10 cellular contexts compared by ENCODE assay signal in genomic region chr1:202809597-202810159, GRCh38. TPM values are rescaled to one million over a fixed set of nuclear protein-coding genes. Genes with fewer than 3 reads are reported as not detected.
DNase-seq lines count a peak whose midpoint lies in the region; ATAC-seq and TF ChIP-seq lines count a peak whose summit lies in the region.
"Had no signal": no experiment of that assay in that cellular context is flagged by ENCODE, and none has a peak within 500 bp of the region (broad histone marks: within the 10 kb centered on the region; RNA-seq: fewer than 3 reads in every experiment).

No MANE protein-coding gene starts in this region.

- H3K9me3 ChIP-seq in heart left ventricle (no peaks in the 10 kb centered on the region), muscle layer of colon (ENCODE audit: low read length) (no peaks in the 10 kb centered on the region), uterus (no peaks in the 10 kb centered on the region)

- H3K36me3 ChIP-seq in heart left ventricle, result no peaks in the 10 kb centered on the region
- no peaks in the 10 kb centered on the region for H3K36me3 ChIP-seq in muscle layer of colon (ENCODE audit: insufficient read depth, low read length)
- no peaks in the 10 kb centered on the region for H3K36me3 ChIP-seq in uterus

- ATAC-seq in heart left ventricle, result no peak
- no peak for ATAC-seq in left ventricle myocardium superior

- TF ChIP-seq CTCF in heart left ventricle (IDR thresholded peaks at IDR 0.05), result no peak
- TF ChIP-seq CTCF in uterus (IDR thresholded peaks at IDR 0.05), result no peak

- no peak overlapping the region for H3K9ac ChIP-seq in muscle layer of colon (ENCODE audit: low read length)

- intact Hi-C loops in heart left ventricle (cut with DNase I), result loop anchor here in 7 of 10 donors (2.0 to 5.0 kb wide), 6 partner anchors 48 to 148 kb away; partner anchors contain the start of genes RABIF (in 5 of the 7) and ADIPOR1 (in 1 of the 7)
- intact Hi-C loops in left ventricle myocardium superior (cut with micrococcal nuclease), result no loop called here
- intact Hi-C loops in uterus (cut with DNase I; ENCODE audit: low total_unique reads), result loop anchor here (5.0 kb wide), 1 partner anchor 78 kb away; the partner anchor contains the start of gene RABIF
- intact Hi-C loops in posterior cingulate gyrus (cut with DNase I), result loop anchor here (2.0 kb wide), 1 partner anchor 79 kb away; the partner anchor contains the start of gene RABIF

- H3K27me3 ChIP-seq in heart left ventricle (no peaks in the 10 kb centered on the region), muscle layer of colon (ENCODE audit: control insufficient read depth in 1 of 2, insufficient read depth in 2 of 2, low read length in 2 of 2) (no peaks in the 10 kb centered on the region), uterus (no peaks in the 10 kb centered on the region)

- peaks cover 0 to 49% (median 20%) of the 10 kb centered on the region in 12 donors for H3K4me1 ChIP-seq in heart left ventricle
- H3K4me1 ChIP-seq in muscle layer of colon (ENCODE audit: insufficient read depth, low read length), result peaks cover 18% of the 10 kb centered on the region
- H3K4me1 ChIP-seq in uterus, result no peaks in the 10 kb centered on the region

- DNase-seq in heart left ventricle (no peak), left ventricle myocardium superior (no peak), astrocyte of the hippocampus (ENCODE audit: low read depth, low spot score) (peak; percentile 29), uterus (no peak), Ammon's horn (ENCODE audit: low spot score) (no peak), NCI-H524 (lab: John Stamatoyannopoulos, UW) (no peak), posterior cingulate gyrus (no peak)
- DNase-seq: activated naive CD4-positive, alpha-beta T cell treated with anti-CD3 and anti-CD28 coated beads, Interleukin-2, amount 50 U/mL, for 16 hours; foreskin melanocyte had no signal

- TF ChIP-seq POLR2A in heart left ventricle (IDR thresholded peaks at IDR 0.05) (no peak), uterus (IDR thresholded peaks at IDR 0.05) (no peak)

- WGBS in heart left ventricle, 4 donors, result 66 to 72% (median 69%) methylated on average over 15 of the region's 15 CpGs

- peak overlapping the region in 10 of 12 donors; percentile 67 to 91 (median 82) for H3K27ac ChIP-seq in heart left ventricle
- H3K27ac ChIP-seq in muscle layer of colon (ENCODE audit: low read depth, low read length), result peak overlapping the region; percentile 84
- peak overlapping the region; percentile 83 to 85 for H3K27ac ChIP-seq in uterus

- H3K4me3 ChIP-seq in heart left ventricle (peak overlapping the region in 10 of 12 donors; percentile 69 to 89 (median 77)), muscle layer of colon (ENCODE audit: low read depth in 1 of 2, low read length in 2 of 2) (no peak overlapping the region), uterus (peak overlapping the region in 1 of 2 donors; percentile 77)

RNA-seq across cellular contexts. Expression of gene PCAT6, which starts 1.1 kb away (rescaled TPM):
- total RNA-seq in heart left ventricle (1 to 10 TPM in 5 of 9 donors, under 1 TPM in 3, not detected in 1; 0.39 to 2.5 (median 1.0) TPM), left ventricle myocardium superior (0.79 TPM), uterus (not detected)
- 1 to 10 TPM in 1 of 2 donors, under 1 TPM in 1; 0.55 to 1.9 TPM for polyA plus RNA-seq in heart left ventricle

RNA-seq across cellular contexts. Expression of gene KDM5B, which starts 1.5 kb away (rescaled TPM):
- 10 to 100 TPM; 11.5 to 22.9 (median 15.1) TPM for total RNA-seq in heart left ventricle
- 1 to 10 TPM; 5.2 to 6.2 TPM for polyA plus RNA-seq in heart left ventricle
- total RNA-seq in left ventricle myocardium superior, result 14.6 TPM
- total RNA-seq in uterus, result 100 to 1,000 TPM in 1 of 4 donors, 10 to 100 TPM in 3; 21.8 to 180 (median 47.1) TPM

Comparison
In these comparisons a context has a peak if more than half of its experiments do, and no peak if none do; other contexts are left out.
1. H3K4me3 ChIP-seq: peak in heart left ventricle (10 of 12); none in muscle layer of colon (0 of 2).
2. Peak in every context shown above with its lines, with median percentiles within 50 percentile points of each other: H3K27ac ChIP-seq.